20 cellular contexts compared by ENCODE assay signal in genomic region chr5:155460501-155460931, GRCh38.
"Had no signal": no experiment of that assay in that cellular context is flagged by ENCODE, and none has a peak within 500 bp of the region (broad histone marks: within the 10 kb centered on the region; RNA-seq: fewer than 3 reads in every experiment).

No MANE protein-coding gene starts in this region.

- H3K4me1 ChIP-seq: body of pancreas, esophagus squamous epithelium, transverse colon, vagina had no signal

- H3K9me3 ChIP-seq: body of pancreas, esophagus squamous epithelium, transverse colon, vagina had no signal

- H3K27ac ChIP-seq: body of pancreas, coronary artery, esophagus squamous epithelium, transverse colon, vagina had no signal

- ATAC-seq: activated CD8-positive, alpha-beta T cell treated with anti-CD3 and anti-CD28 coated beads for 36 hours; activated naive CD4-positive, alpha-beta T cell treated with anti-CD3 and anti-CD28 coated beads, Interleukin-2, amount 50 U/mL, for 72 hours; activated T-cell treated with anti-CD3 and anti-CD28 coated beads, Interleukin-2, amount 50 U/mL, for 4 hours; body of pancreas; left ventricle myocardium superior; natural killer cell treated with Interleukin-12 subunit alpha and Interleukin-12 subunit beta and Interleukin-15 and Interleukin-18, amount 100 ng/mL, for 72 hours; right cardiac atrium had no signal

- H3K27me3 ChIP-seq: body of pancreas, esophagus squamous epithelium, transverse colon, vagina had no signal

- FAIRE-seq: small intestine had no signal

- H3K36me3 ChIP-seq: esophagus squamous epithelium, transverse colon, vagina had no signal

- DNase-seq: activated CD4-positive, alpha-beta T cell treated with anti-CD3 and anti-CD28 coated beads for 48 hours; activated CD8-positive, alpha-beta T cell treated with anti-CD3 and anti-CD28 coated beads for 36 hours; activated effector memory CD4-positive, alpha-beta T cell treated with Interleukin-2 at 50 U/mL for 16 hours; activated T-cell treated with anti-CD3 and anti-CD28 coated beads, Interleukin-2, amount 50 U/mL, for 4 hours; amygdala; body of pancreas; esophagus squamous epithelium; hypothalamus; left ventricle myocardium superior; mesenchymal stem cell; posterior cingulate gyrus; right cardiac atrium; small intestine; stimulated activated CD4-positive, alpha-beta T cell treated with anti-CD3 and anti-CD28 coated beads, Interleukin-4, amount 100 ng/mL, for 24 hours; stimulated activated naive CD4-positive, alpha-beta T cell treated with Interleukin-2 at 50 U/mL for 16 hours; transverse colon had no signal

- H3K4me3 ChIP-seq: body of pancreas, coronary artery, esophagus squamous epithelium, transverse colon, vagina had no signal
